Comparison of ENCODE assay signal across 8 cellular contexts in genomic region chr3:187746479-187747335, GRCh38.
DNase-seq lines count a peak whose midpoint lies in the region.

No MANE protein-coding gene starts in this region.

- peak overlapping the region; percentile 82 for H3K4me3 ChIP-seq in skeletal muscle cell (ENCODE audit: low read depth, low read length)

- H3K27me3 Mint-ChIP-seq in activated naive CD8-positive, alpha-beta T cell, result no peaks in the 10 kb centered on the region

- DNase-seq in activated naive CD4-positive, alpha-beta T cell treated with Interleukin-2 at 50 U/mL for 16 hours, result peak; percentile 25
- no peak for DNase-seq in activated naive CD4-positive, alpha-beta T cell (lab: John Stamatoyannopoulos, UW)
- DNase-seq in hippocampal formation (lab: John Stamatoyannopoulos, UW) (peak; percentile 24 to 56), skeletal muscle cell (ENCODE audit: low read depth) (no peak), RPMI8226 (no peak), GOT3 (lab: John Stamatoyannopoulos, UW) (no peak)
- DNase-seq in activated effector memory CD4-positive, alpha-beta T cell treated with Interleukin-2 at 50 U/mL for 16 hours, result no peak

- H3K27ac Mint-ChIP-seq in activated naive CD8-positive, alpha-beta T cell, result peak overlapping the region; percentile 100

- peak overlapping the region; percentile 98 for H3K4me3 Mint-ChIP-seq in activated naive CD8-positive, alpha-beta T cell

- H3K9me3 Mint-ChIP-seq in activated naive CD8-positive, alpha-beta T cell (ENCODE audit: low read depth), result no peaks in the 10 kb centered on the region

- H3K36me3 Mint-ChIP-seq in activated naive CD8-positive, alpha-beta T cell, result no peaks in the 10 kb centered on the region

- peaks cover 73% of the 10 kb centered on the region for H3K4me1 Mint-ChIP-seq in activated naive CD8-positive, alpha-beta T cell (ENCODE audit: low read depth)

Comparison
In these comparisons a context has a peak if more than half of its experiments do, and no peak if none do; other contexts are left out.
1. DNase-seq: peak in activated naive CD4-positive, alpha-beta T cell treated with Interleukin-2 at 50 U/mL for 16 hours (single experiment) and hippocampal formation (2 of 2); none in activated naive CD4-positive, alpha-beta T cell (0 of 4), skeletal muscle cell (single experiment), RPMI8226 (single experiment), activated effector memory CD4-positive, alpha-beta T cell treated with Interleukin-2 at 50 U/mL for 16 hours (single experiment) and GOT3 (single experiment).